ENCODE assay signal across 2 cellular contexts in genomic region chr17:57861000-57861736, GRCh38.
TF ChIP-seq lines count a peak whose summit lies in the region.

No MANE protein-coding gene starts in this region.

TF ChIP-seq in SK-N-SH, 30 proteins besides CTCF, POLR2A, EP300 and RAD21 (continued from another document):
- no peak for TF ChIP-seq MAX (IDR thresholded peaks at IDR 0.05; ENCODE audit: low read depth)
- no peak for TF ChIP-seq POLR2AphosphoS5 (IDR thresholded peaks at IDR 0.05; ENCODE audit: low read depth, low read length)
- TF ChIP-seq FOSL2 (IDR thresholded peaks at IDR 0.05; ENCODE audit: borderline replicate concordance, low read depth): no peak
- no peak for TF ChIP-seq SIN3A (IDR thresholded peaks at IDR 0.05; ENCODE audit: borderline replicate concordance, low read depth, low read length)
- TF ChIP-seq REST (IDR thresholded peaks at IDR 0.05; ENCODE audit: low read depth, low read length): no peak
- TF ChIP-seq PBX3 (IDR thresholded peaks at IDR 0.05): no peak
- TF ChIP-seq TEAD4 (IDR thresholded peaks at IDR 0.05; ENCODE audit: borderline replicate concordance, insufficient read depth): no peak
- TF ChIP-seq, protein P1, sequence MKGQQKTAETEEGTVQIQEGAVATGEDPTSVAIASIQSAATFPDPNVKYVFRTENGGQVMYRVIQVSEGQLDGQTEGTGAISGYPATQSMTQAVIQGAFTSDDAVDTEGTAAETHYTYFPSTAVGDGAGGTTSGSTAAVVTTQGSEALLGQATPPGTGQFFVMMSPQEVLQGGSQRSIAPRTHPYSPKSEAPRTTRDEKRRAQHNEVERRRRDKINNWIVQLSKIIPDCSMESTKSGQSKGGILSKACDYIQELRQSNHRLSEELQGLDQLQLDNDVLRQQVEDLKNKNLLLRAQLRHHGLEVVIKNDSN (IDR thresholded peaks at IDR 0.05; ENCODE audit: borderline replicate concordance, low read depth): no peak
- no peak for TF ChIP-seq GATA2 (CRISPR knock-in tag; IDR thresholded peaks at IDR 0.05)
- TF ChIP-seq JUND (IDR thresholded peaks at IDR 0.05): no peak
- TF ChIP-seq RFX5 (IDR thresholded peaks at IDR 0.05; ENCODE audit: low read length): no peak
- TF ChIP-seq CHD2 (IDR thresholded peaks at IDR 0.05; ENCODE audit: low read length, partially characterized antibody): no peak

TF ChIP-seq in SK-N-SH treated with all-trans-retinoic acid at 6 μM for 48 hours, 23 proteins besides CTCF, POLR2A, EP300 and RAD21 (continued from another document):
- TF ChIP-seq TSHZ2 (CRISPR knock-in tag; IDR thresholded peaks at IDR 0.05) (no peak), ZC3H10 (CRISPR knock-in tag; IDR thresholded peaks at IDR 0.05) (no peak), ZNF70 (CRISPR knock-in tag; IDR thresholded peaks at IDR 0.05) (no peak), SNAI2 (CRISPR knock-in tag; IDR thresholded peaks at IDR 0.05) (no peak), TOX (CRISPR knock-in tag; IDR thresholded peaks at IDR 0.05; ENCODE audit: borderline replicate concordance) (no peak), CSRNP3 (CRISPR knock-in tag; IDR thresholded peaks at IDR 0.05) (no peak), ARNTL (CRISPR knock-in tag; IDR thresholded peaks at IDR 0.05; ENCODE audit: borderline replicate concordance, low read depth) (no peak)
- TF ChIP-seq, protein P2, sequence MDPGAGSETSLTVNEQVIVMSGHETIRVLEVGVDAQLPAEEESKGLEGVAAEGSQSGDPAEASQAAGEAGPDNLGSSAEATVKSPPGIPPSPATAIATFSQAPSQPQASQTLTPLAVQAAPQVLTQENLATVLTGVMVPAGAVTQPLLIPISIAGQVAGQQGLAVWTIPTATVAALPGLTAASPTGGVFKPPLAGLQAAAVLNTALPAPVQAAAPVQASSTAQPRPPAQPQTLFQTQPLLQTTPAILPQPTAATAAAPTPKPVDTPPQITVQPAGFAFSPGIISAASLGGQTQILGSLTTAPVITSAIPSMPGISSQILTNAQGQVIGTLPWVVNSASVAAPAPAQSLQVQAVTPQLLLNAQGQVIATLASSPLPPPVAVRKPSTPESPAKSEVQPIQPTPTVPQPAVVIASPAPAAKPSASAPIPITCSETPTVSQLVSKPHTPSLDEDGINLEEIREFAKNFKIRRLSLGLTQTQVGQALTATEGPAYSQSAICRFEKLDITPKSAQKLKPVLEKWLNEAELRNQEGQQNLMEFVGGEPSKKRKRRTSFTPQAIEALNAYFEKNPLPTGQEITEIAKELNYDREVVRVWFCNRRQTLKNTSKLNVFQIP (CRISPR knock-in tag; IDR thresholded peaks at IDR 0.05; ENCODE audit: borderline replicate concordance, low read depth): no peak
